ENCODE assay signal across 10 cellular contexts in the genomic region with DNA sequence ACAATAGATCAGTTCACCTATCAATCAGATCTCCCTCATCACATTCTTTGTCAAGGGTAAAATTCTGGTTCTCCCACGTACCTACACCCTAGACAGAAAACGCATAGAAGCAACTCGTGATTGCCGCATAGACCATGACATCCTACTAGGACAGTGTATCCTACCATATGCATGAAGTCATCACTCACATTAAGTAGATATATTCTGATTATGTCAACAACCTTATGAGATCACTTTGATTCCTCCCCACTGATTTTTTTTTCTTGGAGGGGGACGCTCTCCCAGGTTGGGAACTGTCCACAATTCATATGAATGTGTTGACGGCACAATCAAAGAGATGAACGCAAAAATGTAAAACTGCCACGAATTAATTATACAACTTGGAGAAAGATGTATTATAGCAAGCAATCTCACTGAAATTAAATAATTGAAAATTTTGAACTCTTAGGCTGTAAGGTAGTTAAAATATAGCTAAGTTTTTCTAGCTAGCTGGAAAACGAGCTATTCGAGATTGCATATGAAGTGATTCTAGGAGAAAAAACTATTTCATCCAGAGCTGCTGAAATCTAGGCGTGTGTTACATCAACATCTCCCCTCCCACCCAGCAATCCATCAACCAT.
DNase-seq lines count a peak whose midpoint lies in the region; ATAC-seq and TF ChIP-seq lines count a peak whose summit lies in the region.
"Had no signal": no experiment of that assay in that cellular context is flagged by ENCODE, and none has a peak within 500 bp of the region (broad histone marks: within the 10 kb centered on the region; RNA-seq: fewer than 3 reads in every experiment).

No MANE protein-coding gene starts in this region.

- H3K36me3 ChIP-seq in CD8-positive, alpha-beta T cell (ENCODE audit: insufficient read depth, low read length), result no peaks in the 10 kb centered on the region
- H3K36me3 ChIP-seq in neural cell (ENCODE audit: insufficient read depth, low read length), result no peaks in the 10 kb centered on the region
- no peaks in the 10 kb centered on the region for H3K36me3 ChIP-seq in thyroid gland

- H3K4me1 ChIP-seq in CD8-positive, alpha-beta T cell (ENCODE audit: insufficient read depth, low read length), result peaks cover 5% of the 10 kb centered on the region
- H3K4me1 ChIP-seq in thyroid gland, result peaks cover 3 to 4% of the 10 kb centered on the region in 2 donors

- no peaks in the 10 kb centered on the region for H3K27me3 ChIP-seq in CD8-positive, alpha-beta T cell (ENCODE audit: insufficient read depth, low read length)
- H3K27me3 ChIP-seq in neural cell (ENCODE audit: insufficient read depth, low read depth, low read length) (peaks cover 20% of the 10 kb centered on the region), thyroid gland (no peaks in the 10 kb centered on the region)

- intact Hi-C loops in CD8-positive, alpha-beta T cell (cut with DNase I, micrococcal nuclease), result loop anchor here in 1 of 2 experiments (5.0 kb wide), 3 partner anchors 296 to 671 kb away; partner anchors contain the start of genes HECA and REPS1
- intact Hi-C loops in thyroid gland (cut with DNase I), result loop anchor here (5.0 kb wide), 1 partner anchor 76 kb away; no protein-coding TSS in a partner anchor

- no peaks in the 10 kb centered on the region for H3K9me3 ChIP-seq in CD8-positive, alpha-beta T cell (ENCODE audit: low read length)
- H3K9me3 ChIP-seq in neural cell (ENCODE audit: low read length), result no peaks in the 10 kb centered on the region
- H3K9me3 ChIP-seq in thyroid gland, result no peaks in the 10 kb centered on the region

- peaks cover 2% of the 10 kb centered on the region for H3K36me3 Mint-ChIP-seq in CD8-positive, alpha-beta T cell

- peaks cover 30% of the 10 kb centered on the region for H3K27me3 Mint-ChIP-seq in CD8-positive, alpha-beta T cell (ENCODE audit: low read depth)

- no peak for DNase-seq in CD8-positive, alpha-beta T cell
- DNase-seq in SK-MEL-5 (ENCODE audit: low read depth, low spot score), result peak; percentile 76
- no peak for DNase-seq in epithelial cell of prostate (ENCODE audit: low read depth, low spot score)
- DNase-seq in NCI-H187 treated with DMSO at 0.1 percent for 48 hours (lab: John Stamatoyannopoulos, UW), result no peak
- no peak for DNase-seq in thyroid gland
- DNase-seq: effector CD8-positive, alpha-beta T cell; T-helper 9 cell had no signal

- 79 to 88% methylated on average over 11 of the region's 11 CpGs for WGBS in thyroid gland, 2 donors

- no peak overlapping the region for H3K27ac Mint-ChIP-seq in CD8-positive, alpha-beta T cell

- H3K79me2 ChIP-seq in neural cell (replicated peaks; ENCODE audit: insufficient read depth, low read length), result no peaks in the 10 kb centered on the region

- TF ChIP-seq POLR2A in thyroid gland (IDR thresholded peaks at IDR 0.05), result no peak

- peaks cover 10% of the 10 kb centered on the region for H3K4me1 Mint-ChIP-seq in CD8-positive, alpha-beta T cell (ENCODE audit: low read depth)

- H3K4me3 Mint-ChIP-seq in CD8-positive, alpha-beta T cell, result peak overlapping the region; percentile 81

- no peak for TF ChIP-seq RAD21 in neural cell (conservative IDR thresholded peaks at IDR 0.05)

- no peaks in the 10 kb centered on the region for H3K9me2 ChIP-seq in neural cell (ENCODE audit: insufficient read depth, low read length)

- H2AFZ ChIP-seq in neural cell (ENCODE audit: low read depth, low read length), result no peak overlapping the region

- H3K4me2 ChIP-seq in neural cell (ENCODE audit: low read length), result no peak overlapping the region

- H3K27ac ChIP-seq in CD8-positive, alpha-beta T cell (ENCODE audit: low read depth, low read length), result no peak overlapping the region
- H3K27ac ChIP-seq in epithelial cell of prostate, result peak overlapping the region; percentile 94
- no peak overlapping the region for H3K27ac ChIP-seq in neural cell (ENCODE audit: low read length)
- no peak overlapping the region for H3K27ac ChIP-seq in thyroid gland

- H3K4me3 ChIP-seq in CD8-positive, alpha-beta T cell (ENCODE audit: low read depth, low read length), result no peak overlapping the region
- H3K4me3 ChIP-seq in neural cell (ENCODE audit: low read length), result peak overlapping the region; percentile 68
- H3K4me3 ChIP-seq in thyroid gland (replicated peaks in 1 of 3), result no peak overlapping the region

- no peaks in the 10 kb centered on the region for H3F3A ChIP-seq in neural cell (ENCODE audit: insufficient read depth, low read length, poor library complexity, severe bottlenecking)

- H3K9me3 Mint-ChIP-seq in CD8-positive, alpha-beta T cell, result no peaks in the 10 kb centered on the region

- POLR2A ChIA-PET in CD8-positive, alpha-beta T cell (lab: Charles Lee), result no interaction called here

- H4K20me1 ChIP-seq in neural cell (ENCODE audit: insufficient read depth), result no peaks in the 10 kb centered on the region

- in situ Hi-C loops in SK-MEL-5 (cut with HindIII; ENCODE audit: low pct_unique_long_range_greater_than_20kb, low sequenced_read_pairs), result no loop called here

- CTCF ChIA-PET in CD8-positive, alpha-beta T cell (lab: Charles Lee), result interaction anchor here (1.0 to 3.7 kb wide), 5 partner anchors 10 to 79 kb away, joined by 3 to 26 read pairs (median 5); no protein-coding TSS in a partner anchor

- no peak overlapping the region for H3K9ac ChIP-seq in neural cell (ENCODE audit: low read length)

- no peak for ATAC-seq in CD8-positive, alpha-beta T cell
- no peak for ATAC-seq in HG03196 (IDR thresholded peaks at IDR 0.05; ENCODE audit: unreplicated experiment)
- no peak for ATAC-seq in GM18870 (IDR thresholded peaks at IDR 0.05; ENCODE audit: unreplicated experiment)

- TF ChIP-seq CTCF in CD8-positive, alpha-beta T cell (IDR thresholded peaks at IDR 0.05), result no peak
- TF ChIP-seq CTCF in neural cell (IDR thresholded peaks at IDR 0.05; ENCODE audit: poor library complexity, severe bottlenecking), result no peak
- TF ChIP-seq CTCF in thyroid gland (IDR thresholded peaks at IDR 0.05), result no peak

- TF ChIP-seq EP300 in neural cell (conservative IDR thresholded peaks at IDR 0.05; ENCODE audit: poor library complexity, severe bottlenecking), result no peak

TF ChIP-seq in neural cell, 6 proteins besides CTCF, POLR2A, EP300 and RAD21:
- TF ChIP-seq REST (IDR thresholded peaks at IDR 0.05; ENCODE audit: borderline replicate concordance) (no peak), EZH2 (IDR thresholded peaks at IDR 0.05; ENCODE audit: borderline replicate concordance, insufficient read depth, low read length, poor library complexity, severe bottlenecking) (no peak), POLR2AphosphoS5 (IDR thresholded peaks at IDR 0.05) (no peak), MXI1 (conservative IDR thresholded peaks at IDR 0.05; ENCODE audit: poor library complexity, severe bottlenecking) (no peak), SMC3 (conservative IDR thresholded peaks at IDR 0.05; ENCODE audit: poor library complexity) (no peak), TAF1 (IDR thresholded peaks at IDR 0.05; ENCODE audit: low read depth) (no peak)
TF ChIP-seq in neural cell: peak in this region for 0.
